1 cellular context compared by ENCODE assay signal in the genomic region with DNA sequence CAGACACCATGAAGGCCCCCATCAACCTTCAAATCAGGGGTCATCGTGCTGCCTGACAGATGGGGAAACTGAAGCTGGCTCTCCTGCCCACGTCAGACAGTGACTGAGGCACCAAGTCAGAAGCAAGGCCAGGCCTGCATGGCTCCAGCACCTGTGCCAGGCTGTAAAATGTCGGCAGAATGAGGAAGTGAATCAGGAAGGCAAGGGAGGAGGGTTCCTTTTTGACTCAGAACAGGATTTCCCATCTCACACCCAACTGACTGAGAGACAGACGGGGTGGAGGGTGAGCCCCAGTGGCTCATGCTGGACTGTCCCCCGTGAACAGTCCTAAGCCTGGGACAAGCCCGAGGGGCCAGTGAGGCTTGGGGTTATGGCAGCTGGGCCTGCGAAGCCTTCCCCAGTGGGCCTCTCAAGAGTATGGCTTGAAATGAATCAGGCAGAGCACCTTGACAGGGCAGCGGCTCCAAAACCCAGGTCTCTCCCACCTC.
TF ChIP-seq lines count a peak whose summit lies in the region.

No MANE protein-coding gene starts in this region.

TF ChIP-seq in WTC11, 78 proteins besides CTCF, POLR2A, EP300 and RAD21 (continued from another document):
- TF ChIP-seq, protein P1, sequence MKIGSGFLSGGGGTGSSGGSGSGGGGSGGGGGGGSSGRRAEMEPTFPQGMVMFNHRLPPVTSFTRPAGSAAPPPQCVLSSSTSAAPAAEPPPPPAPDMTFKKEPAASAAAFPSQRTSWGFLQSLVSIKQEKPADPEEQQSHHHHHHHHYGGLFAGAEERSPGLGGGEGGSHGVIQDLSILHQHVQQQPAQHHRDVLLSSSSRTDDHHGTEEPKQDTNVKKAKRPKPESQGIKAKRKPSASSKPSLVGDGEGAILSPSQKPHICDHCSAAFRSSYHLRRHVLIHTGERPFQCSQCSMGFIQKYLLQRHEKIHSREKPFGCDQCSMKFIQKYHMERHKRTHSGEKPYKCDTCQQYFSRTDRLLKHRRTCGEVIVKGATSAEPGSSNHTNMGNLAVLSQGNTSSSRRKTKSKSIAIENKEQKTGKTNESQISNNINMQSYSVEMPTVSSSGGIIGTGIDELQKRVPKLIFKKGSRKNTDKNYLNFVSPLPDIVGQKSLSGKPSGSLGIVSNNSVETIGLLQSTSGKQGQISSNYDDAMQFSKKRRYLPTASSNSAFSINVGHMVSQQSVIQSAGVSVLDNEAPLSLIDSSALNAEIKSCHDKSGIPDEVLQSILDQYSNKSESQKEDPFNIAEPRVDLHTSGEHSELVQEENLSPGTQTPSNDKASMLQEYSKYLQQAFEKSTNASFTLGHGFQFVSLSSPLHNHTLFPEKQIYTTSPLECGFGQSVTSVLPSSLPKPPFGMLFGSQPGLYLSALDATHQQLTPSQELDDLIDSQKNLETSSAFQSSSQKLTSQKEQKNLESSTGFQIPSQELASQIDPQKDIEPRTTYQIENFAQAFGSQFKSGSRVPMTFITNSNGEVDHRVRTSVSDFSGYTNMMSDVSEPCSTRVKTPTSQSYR (CRISPR knock-in tag; IDR thresholded peaks at IDR 0.05), result no peak
- no peak for TF ChIP-seq ESRRA (CRISPR knock-in tag; IDR thresholded peaks at IDR 0.05; ENCODE audit: borderline replicate concordance)
